20 cellular contexts compared by ENCODE assay signal in the genomic region with DNA sequence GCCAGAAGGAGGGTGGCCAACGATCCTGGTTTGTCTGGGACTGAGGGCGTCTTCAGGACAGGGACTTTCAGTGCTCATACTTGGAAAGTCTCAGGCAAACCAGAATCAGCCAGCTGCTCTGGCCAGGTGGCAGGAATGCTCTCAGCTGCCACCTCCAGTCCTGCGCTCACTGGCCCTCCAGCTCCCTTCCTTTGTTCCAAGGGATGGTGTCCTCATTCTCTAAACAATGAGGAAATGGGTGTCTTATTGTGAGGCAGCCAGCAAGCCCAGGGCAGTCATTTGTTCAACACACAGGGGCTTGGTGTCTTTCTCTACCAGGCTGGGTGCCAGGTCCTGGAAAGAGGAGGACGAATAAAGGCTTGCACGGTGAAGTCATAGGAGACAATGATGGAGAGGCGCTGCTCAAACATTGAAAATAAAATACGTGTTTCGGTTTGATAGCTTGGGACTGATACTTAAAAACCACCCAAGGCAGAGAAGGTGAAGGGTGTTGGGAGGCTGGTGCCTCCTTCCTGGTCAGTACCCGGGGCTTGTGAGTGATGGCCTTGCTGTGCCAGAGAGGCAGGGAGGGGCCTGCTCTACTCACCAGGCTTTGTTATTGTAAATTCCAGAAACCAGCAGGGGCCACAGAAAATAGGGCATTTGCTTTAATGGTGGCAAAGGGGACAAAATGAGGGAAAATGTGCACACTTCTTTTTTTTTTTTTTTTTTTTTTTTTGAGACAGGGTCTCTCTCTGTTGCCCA. TPM values are rescaled to one million over a fixed set of nuclear protein-coding genes. Genes with fewer than 3 reads are reported as not detected.
DNase-seq lines count a peak whose midpoint lies in the region; ATAC-seq, FAIRE-seq and TF ChIP-seq lines count a peak whose summit lies in the region.
"Had no signal": no experiment of that assay in that cellular context is flagged by ENCODE, and none has a peak within 500 bp of the region (broad histone marks: within the 10 kb centered on the region; RNA-seq: fewer than 3 reads in every experiment).

No MANE protein-coding gene starts in this region.

- H2BK5ac ChIP-seq in H1 (ENCODE audit: low read depth, low read length) = no peak overlapping the region

- TF ChIP-seq POLR2A in breast epithelium (IDR thresholded peaks at IDR 0.05) (no peak), H1 (IDR thresholded peaks at IDR 0.05; ENCODE audit: control extremely low read depth in 1 of 2, low read depth in 2 of 2, low read length in 2 of 2) (no peak)

- no peak overlapping the region for H2AFZ ChIP-seq in H1 (ENCODE audit: low read length)

- ATAC-seq in activated CD8-positive, alpha-beta T cell treated with anti-CD3 and anti-CD28 coated beads, Interleukin-2, amount 10 ng/mL, durations not matched to agents 7 days and 5 days = no peak
- ATAC-seq: heart right ventricle; mucosa of descending colon; stimulated activated naive B cell treated with anti-CD40 and anti-IgM and Interleukin-4, amounts not matched to agents 10 μg/mL and 1 μg/mL and 100 μg/mL, for 72 hours had no signal

- no peaks in the 10 kb centered on the region for H3K23me2 ChIP-seq in H1 (ENCODE audit: low read depth, low read length)

- H3K27me3 Mint-ChIP-seq in MCF 10A (ENCODE audit: insufficient read depth, unreplicated experiment) (peaks cover 11% of the 10 kb centered on the region), mesothelial cell of epicardium (ENCODE audit: low read depth) (peaks cover 4% of the 10 kb centered on the region)
- H3K27me3 Mint-ChIP-seq in activated CD8-positive, alpha-beta T cell treated with anti-CD3 and anti-CD28 coated beads, Interleukin-2, amount 10 ng/mL, durations not matched to agents 7 days and 5 days (ENCODE audit: low read depth) = peaks cover 9% of the 10 kb centered on the region

- H2BK12ac ChIP-seq in H1 (ENCODE audit: low read depth, low read length) = peak overlapping the region; percentile 68; the same call in 1 of the 2 replicates

- H2BK20ac ChIP-seq in H1 (ENCODE audit: low read length) = no peak overlapping the region

- intact Hi-C loops in breast epithelium (cut with DNase I; ENCODE audit: low total_unique reads) = loop anchor here (5.0 kb wide), 1 partner anchor 1559 kb away; no protein-coding TSS in a partner anchor
- intact Hi-C loops in MCF 10A (cut with micrococcal nuclease) = no loop called here

- peak overlapping the region in 1 of 4 experiments; percentile 16; a peak in 2 of 7 replicates for H3K9ac ChIP-seq in H1 (replicated peaks in 1 of 4; ENCODE audit: extremely low read depth in 1 of 4, low read depth in 3 of 4, low read length in 3 of 4)

- CTCF ChIA-PET in MCF 10A (lab: Yijun Ruan, JAX) (no interaction called here), H1 (lab: Charles Lee; ENCODE audit: partially characterized antibody) (interaction anchor here (2.8 to 3.7 kb wide), 2 partner anchors 11 to 29 kb away, joined by 16 read pairs; no protein-coding TSS in a partner anchor)
- CTCF ChIA-PET in activated CD8-positive, alpha-beta T cell treated with anti-CD3 and anti-CD28 coated beads, Interleukin-2, amount 10 ng/mL, durations not matched to agents 7 days and 5 days (lab: Charles Lee) = interaction anchor here (0.9 kb wide), 1 partner anchor 463 kb away, joined by 3 read pairs; no protein-coding TSS in a partner anchor

- no peak overlapping the region for H2BK15ac ChIP-seq in H1 (ENCODE audit: low read length)

- peak overlapping the region in 1 of 2 experiments; percentile 6; a peak in 1 of 4 replicates for H3K4me2 ChIP-seq in H1 (ENCODE audit: insufficient read depth in 1 of 2, low read depth in 2 of 2, low read length in 2 of 2)

- no peak overlapping the region for H4K8ac ChIP-seq in H1 (ENCODE audit: extremely low read depth, insufficient read depth, low read length)

- H3K9me3 Mint-ChIP-seq in MCF 10A (ENCODE audit: unreplicated experiment) (no peaks in the 10 kb centered on the region), mesothelial cell of epicardium (no peaks in the 10 kb centered on the region)
- H3K9me3 Mint-ChIP-seq in activated CD8-positive, alpha-beta T cell treated with anti-CD3 and anti-CD28 coated beads, Interleukin-2, amount 10 ng/mL, durations not matched to agents 7 days and 5 days (ENCODE audit: insufficient read depth) = no peaks in the 10 kb centered on the region
- H3K9me3 Mint-ChIP-seq: activated CD4-positive, alpha-beta T cell treated with anti-CD3 and anti-CD28 coated beads, Interleukin-2, amount 10 ng/mL, durations not matched to agents 24 days and 14 days; activated naive CD8-positive, alpha-beta T cell treated with anti-CD3 and anti-CD28 coated beads, Interleukin-2, amount 10 ng/mL, durations not matched to agents 7 days and 5 days; CD4-positive, alpha-beta T cell; IgD-negative memory B cell; stimulated activated naive B cell treated with anti-CD40 and anti-IgM and Interleukin-4, amounts not matched to agents 10 μg/mL and 1 μg/mL and 100 μg/mL, for 72 hours had no signal

- peaks cover 6% of the 10 kb centered on the region for H3K36me3 Mint-ChIP-seq in MCF 10A (ENCODE audit: insufficient read depth, unreplicated experiment)
- no peaks in the 10 kb centered on the region for H3K36me3 Mint-ChIP-seq in activated CD8-positive, alpha-beta T cell treated with anti-CD3 and anti-CD28 coated beads, Interleukin-2, amount 10 ng/mL, durations not matched to agents 7 days and 5 days (ENCODE audit: low read depth)
- no peaks in the 10 kb centered on the region for H3K36me3 Mint-ChIP-seq in mesothelial cell of epicardium
- H3K36me3 Mint-ChIP-seq: activated naive CD8-positive, alpha-beta T cell treated with anti-CD3 and anti-CD28 coated beads, Interleukin-2, amount 10 ng/mL, durations not matched to agents 7 days and 5 days; IgD-negative memory B cell; stimulated activated naive B cell treated with anti-CD40 and anti-IgM and Interleukin-4, amounts not matched to agents 10 μg/mL and 1 μg/mL and 100 μg/mL, for 72 hours had no signal

- no peak for TF ChIP-seq RAD21 in H1 (IDR thresholded peaks at IDR 0.05 in 1 of 2, conservative IDR thresholded peaks at IDR 0.05 in 1 of 2; ENCODE audit: low read depth in 2 of 2, low read length in 2 of 2)

- H3K9me3 ChIP-seq in breast epithelium (no peaks in the 10 kb centered on the region), H1 (ENCODE audit: insufficient read depth in 2 of 2, low read depth in 1 of 2, low read length in 1 of 2) (no peaks in the 10 kb centered on the region)
- H3K9me3 ChIP-seq: heart right ventricle, mucosa of descending colon, ovary had no signal

- H3K4me1 Mint-ChIP-seq in MCF 10A (ENCODE audit: insufficient read depth, unreplicated experiment) (peaks cover 5% of the 10 kb centered on the region), mesothelial cell of epicardium (no peaks in the 10 kb centered on the region)
- no peaks in the 10 kb centered on the region for H3K4me1 Mint-ChIP-seq in activated CD8-positive, alpha-beta T cell treated with anti-CD3 and anti-CD28 coated beads, Interleukin-2, amount 10 ng/mL, durations not matched to agents 7 days and 5 days (ENCODE audit: low read depth)
- H3K4me1 Mint-ChIP-seq: activated naive CD8-positive, alpha-beta T cell treated with anti-CD3 and anti-CD28 coated beads, Interleukin-2, amount 10 ng/mL, durations not matched to agents 7 days and 5 days; stimulated activated naive B cell treated with anti-CD40 and anti-IgM and Interleukin-4, amounts not matched to agents 10 μg/mL and 1 μg/mL and 100 μg/mL, for 72 hours had no signal

- H3K27me3 ChIP-seq in breast epithelium (no peaks in the 10 kb centered on the region), H1 (replicated peaks in 1 of 4; ENCODE audit: control insufficient read depth in 3 of 4, extremely low read depth in 1 of 4, insufficient read depth in 3 of 4, low read length in 3 of 4) (no peaks in the 10 kb centered on the region)
- H3K27me3 ChIP-seq: ovary had no signal

- H3K27ac Mint-ChIP-seq in MCF 10A (ENCODE audit: low read depth, unreplicated experiment) (no peak overlapping the region), mesothelial cell of epicardium (no peak overlapping the region)
- H3K27ac Mint-ChIP-seq in activated CD8-positive, alpha-beta T cell treated with anti-CD3 and anti-CD28 coated beads, Interleukin-2, amount 10 ng/mL, durations not matched to agents 7 days and 5 days = no peak overlapping the region
- H3K27ac Mint-ChIP-seq: activated CD4-positive, alpha-beta T cell treated with anti-CD3 and anti-CD28 coated beads, Interleukin-2, amount 10 ng/mL, durations not matched to agents 24 days and 14 days; activated naive CD8-positive, alpha-beta T cell treated with anti-CD3 and anti-CD28 coated beads, Interleukin-2, amount 10 ng/mL, durations not matched to agents 7 days and 5 days; CD4-positive, alpha-beta T cell; IgD-negative memory B cell; stimulated activated naive B cell treated with anti-CD40 and anti-IgM and Interleukin-4, amounts not matched to agents 10 μg/mL and 1 μg/mL and 100 μg/mL, for 72 hours had no signal

- WGBS in H1 (ENCODE audit: extremely low coverage in 1 of 2, insufficient coverage in 1 of 2, insufficient read length in 1 of 2, insufficient replicate concordance in 2 of 2, low coverage in 1 of 2, low lambda C conversion rate in 2 of 2, missing lambda C conversion rate in 1 of 2), 2 experiments = 84% methylated on average over 9 of the region's 9 CpGs; no CpG with 5 or more reads in 1 of the 2 experiments

- H3K79me1 ChIP-seq in H1 (ENCODE audit: low read depth, low read length) = no peaks in the 10 kb centered on the region

- no peak overlapping the region for H2BK120ac ChIP-seq in H1 (replicated peaks; ENCODE audit: low read depth, low read length)

- no peak overlapping the region for H4K5ac ChIP-seq in H1 (ENCODE audit: insufficient read length, low read depth, low read length)

- H3K56ac ChIP-seq in H1 (replicated peaks; ENCODE audit: insufficient read length, low read depth, low read length) = no peak overlapping the region

- H3K79me2 ChIP-seq in H1 (ENCODE audit: control insufficient read depth in 1 of 2, insufficient read depth in 2 of 2, low read length in 2 of 2) = no peaks in the 10 kb centered on the region

- BruUV-seq in MCF 10A (replicated peaks; lab: Mats Ljungman, UMichigan) = no TSS peak

- no peak for FAIRE-seq in H1 (lab: Jason Lieb, UNC)
- FAIRE-seq: G401.6 had no signal

- H4K20me1 ChIP-seq in H1 (replicated peaks in 1 of 2; ENCODE audit: control insufficient read depth in 1 of 2, insufficient read depth in 2 of 2, low read length in 2 of 2) = no peaks in the 10 kb centered on the region

- no peak for TF ChIP-seq EP300 in H1 (IDR thresholded peaks at IDR 0.05; ENCODE audit: borderline replicate concordance in 1 of 2, low read depth in 2 of 2, low read length in 2 of 2)

- H3K36me3 ChIP-seq in breast epithelium (no peaks in the 10 kb centered on the region), H1 (ENCODE audit: control insufficient read depth in 2 of 4, insufficient read depth in 4 of 4, low read length in 3 of 4) (no peaks in the 10 kb centered on the region)
- H3K36me3 ChIP-seq: heart right ventricle, ovary had no signal

- H3K27ac ChIP-seq in breast epithelium (peak overlapping the region; percentile 34 to 68), H1 (ENCODE audit: low read depth, low read length) (peak overlapping the region; percentile 47; the same call in 1 of the 2 replicates)
- H3K27ac ChIP-seq: heart right ventricle, ovary had no signal

- H3K4me1 ChIP-seq in breast epithelium (no peaks in the 10 kb centered on the region), H1 (replicated peaks in 1 of 4; ENCODE audit: control insufficient read depth in 3 of 4, insufficient read depth in 4 of 4, low read length in 3 of 4) (peaks cover 0 to 7% (median 4%) of the 10 kb centered on the region in 4 experiments; a peak in 5 of 7 replicates)
- H3K4me1 ChIP-seq: heart right ventricle had no signal

- peak overlapping the region; percentile 46 for H4K91ac ChIP-seq in H1 (replicated peaks; ENCODE audit: insufficient read length, low read length)

- H3K23ac ChIP-seq in H1 (ENCODE audit: insufficient read length) = no peak overlapping the region

- H3K4ac ChIP-seq in H1 (replicated peaks; ENCODE audit: insufficient read length, low read depth, low read length) = no peak overlapping the region

- DNase-seq in breast epithelium (ENCODE audit: low spot score in 2 of 2) (peak; percentile 75 to 80), MCF 10A (ENCODE audit: unreplicated experiment) (no peak), NCI-H345 treated with DMSO at 0.1 percent for 48 hours (lab: John Stamatoyannopoulos, UW; ENCODE audit: unreplicated experiment) (peak; percentile 92), H1 (ENCODE audit: low read depth in 1 of 2, low spot score in 2 of 2) (no peak), mesothelial cell of epicardium (ENCODE audit: low spot score in 2 of 2, unreplicated experiment in 2 of 2) (no peak), C1 segment of cervical spinal cord (lab: John Stamatoyannopoulos, UW) (no peak), AG20443 (ENCODE audit: low spot score) (no peak)
- no peak for DNase-seq in activated CD8-positive, alpha-beta T cell treated with anti-CD3 and anti-CD28 coated beads, Interleukin-2, amount 10 ng/mL, durations not matched to agents 7 days and 5 days
- DNase-seq: activated CD4-positive, alpha-beta T cell treated with anti-CD3 and anti-CD28 coated beads, Interleukin-2, amount 10 ng/mL, durations not matched to agents 24 days and 14 days; activated naive CD8-positive, alpha-beta T cell treated with anti-CD3 and anti-CD28 coated beads, Interleukin-2, amount 10 ng/mL, durations not matched to agents 7 days and 5 days; activated T-cell treated with anti-CD3 and anti-CD28 coated beads, Interleukin-2, amount 50 U/mL, for 1 hour; CD4-positive, alpha-beta T cell; effector CD4-positive, alpha-beta T cell; heart right ventricle; mucosa of descending colon; ovary; Right ventricle myocardium superior; stimulated activated naive B cell treated with anti-CD40 and anti-IgM and Interleukin-4, amounts not matched to agents 10 μg/mL and 1 μg/mL and 100 μg/mL, for 72 hours had no signal

- H3K18ac ChIP-seq in H1 (ENCODE audit: extremely low read depth, low read length) = no peak overlapping the region; the same call in 1 of the 2 replicates

- TF ChIP-seq CTCF in breast epithelium (IDR thresholded peaks at IDR 0.05) (no peak), MCF 10A (IDR thresholded peaks at IDR 0.05; ENCODE audit: unreplicated experiment) (no peak), H1 (IDR thresholded peaks at IDR 0.05; ENCODE audit: control extremely low read depth in 1 of 3, insufficient read depth in 1 of 3, low read depth in 1 of 3, low read length in 3 of 3) (no peak), mesothelial cell of epicardium (IDR thresholded peaks at IDR 0.05; ENCODE audit: unreplicated experiment) (no peak)

- 0 out of 2 replicates have a peak overlapping the region, but pooled peaks have one; percentile 15 for H2AK5ac ChIP-seq in H1 (ENCODE audit: low read depth, low read length)

- POLR2A ChIA-PET in MCF 10A (lab: Yijun Ruan, JAX) (no interaction called here), H1 (lab: Charles Lee; ENCODE audit: partially characterized antibody) (interaction anchor here (1.5 to 2.4 kb wide), 2 partner anchors 10 to 12 kb away, joined by 6 to 11 read pairs; no protein-coding TSS in a partner anchor)
- POLR2A ChIA-PET in activated CD8-positive, alpha-beta T cell treated with anti-CD3 and anti-CD28 coated beads, Interleukin-2, amount 10 ng/mL, durations not matched to agents 7 days and 5 days (lab: Charles Lee) = no interaction called here

- no peak overlapping the region for H3K4me3 Mint-ChIP-seq in MCF 10A (ENCODE audit: unreplicated experiment)
- no peak overlapping the region for H3K4me3 Mint-ChIP-seq in activated CD8-positive, alpha-beta T cell treated with anti-CD3 and anti-CD28 coated beads, Interleukin-2, amount 10 ng/mL, durations not matched to agents 7 days and 5 days
- H3K4me3 Mint-ChIP-seq in mesothelial cell of epicardium = no peak overlapping the region
- H3K4me3 Mint-ChIP-seq: activated CD4-positive, alpha-beta T cell treated with anti-CD3 and anti-CD28 coated beads, Interleukin-2, amount 10 ng/mL, durations not matched to agents 24 days and 14 days; activated naive CD8-positive, alpha-beta T cell treated with anti-CD3 and anti-CD28 coated beads, Interleukin-2, amount 10 ng/mL, durations not matched to agents 7 days and 5 days; CD4-positive, alpha-beta T cell; IgD-negative memory B cell; stimulated activated naive B cell treated with anti-CD40 and anti-IgM and Interleukin-4, amounts not matched to agents 10 μg/mL and 1 μg/mL and 100 μg/mL, for 72 hours had no signal

- H3K4me3 ChIP-seq in breast epithelium (no peak overlapping the region), H1 (ENCODE audit: extremely low read depth in 1 of 4, insufficient read depth in 2 of 4, low read depth in 3 of 4, low read length in 4 of 4) (no peak overlapping the region)
- H3K4me3 ChIP-seq: heart right ventricle, mucosa of descending colon, ovary had no signal

- no peak overlapping the region for H3K14ac ChIP-seq in H1 (ENCODE audit: insufficient read length)

RNA-seq across cellular contexts. Expression of a gene that starts 11.3 kb away (rescaled TPM):
- 10 to 100 TPM; 17.0 to 29.3 (median 28.5) TPM for total RNA-seq in breast epithelium
- 25.3 and 28.8 TPM in 2 replicates for total RNA-seq in MCF 10A (2022)
- total RNA-seq in H1 (2021; fragmentation: NEBNext Ultra II Directional; extraction: Animal tissue kit (Norgen Biotek cat#: 25700)) = 18.2 and 19.0 TPM in 2 replicates
- 7.3 and 8.6 TPM in 2 replicates for polyA plus RNA-seq in H1 (2011; rRNA removed)
- polyA plus RNA-seq in H1 (2011; cell fraction: cytosol; rRNA removed) = 11.3 TPM
- 10.5 TPM for polyA plus RNA-seq in H1 (2011; cell fraction: nucleus; rRNA removed)
- 9.2 to 13.3 TPM (median 11.6 TPM) in 4 replicates for polyA plus RNA-seq in H1 (2012, experiment 1 of 2)
- 1.0 TPM for polyA plus RNA-seq in H1 (2012, experiment 2 of 2)
- 13.3 TPM for polyA plus RNA-seq in H1 (2013, experiment 1 of 2)
- 13.7 TPM for polyA plus RNA-seq in H1 (2013, experiment 2 of 2)
- polyA minus RNA-seq in H1 (2011; rRNA and poly(A)+ RNA removed) = 15.0 and 16.7 TPM in 2 replicates
- polyA minus RNA-seq in H1 (2011; cell fraction: cytosol; rRNA and poly(A)+ RNA removed) = 9.5 TPM
- polyA minus RNA-seq in H1 (2011; cell fraction: nucleus; rRNA and poly(A)+ RNA removed) = 15.6 TPM
- total RNA-seq in activated CD8-positive, alpha-beta T cell treated with anti-CD3 and anti-CD28 coated beads, Interleukin-2, amount 10 ng/mL, durations not matched to agents 7 days and 5 days = 10 to 100 TPM; 15.0 to 15.2 TPM
- 23.6 to 23.9 TPM (median 23.8 TPM) in 3 replicates for total RNA-seq in mesothelial cell of epicardium

Comparison
In these comparisons a context has a peak if more than half of its experiments do, and no peak if none do; other contexts are left out.
1. DNase-seq: peak in breast epithelium (2 of 2) and NCI-H345 treated with DMSO at 0.1 percent for 48 hours (single experiment); none in MCF 10A (single experiment), H1 (0 of 2), activated CD8-positive, alpha-beta T cell treated with anti-CD3 and anti-CD28 coated beads, Interleukin-2, amount 10 ng/mL, durations not matched to agents 7 days and 5 days (single experiment), mesothelial cell of epicardium (0 of 2), C1 segment of cervical spinal cord (0 of 14) and AG20443 (single experiment).